ENCODE assay signal across 16 cellular contexts in the genomic region with DNA sequence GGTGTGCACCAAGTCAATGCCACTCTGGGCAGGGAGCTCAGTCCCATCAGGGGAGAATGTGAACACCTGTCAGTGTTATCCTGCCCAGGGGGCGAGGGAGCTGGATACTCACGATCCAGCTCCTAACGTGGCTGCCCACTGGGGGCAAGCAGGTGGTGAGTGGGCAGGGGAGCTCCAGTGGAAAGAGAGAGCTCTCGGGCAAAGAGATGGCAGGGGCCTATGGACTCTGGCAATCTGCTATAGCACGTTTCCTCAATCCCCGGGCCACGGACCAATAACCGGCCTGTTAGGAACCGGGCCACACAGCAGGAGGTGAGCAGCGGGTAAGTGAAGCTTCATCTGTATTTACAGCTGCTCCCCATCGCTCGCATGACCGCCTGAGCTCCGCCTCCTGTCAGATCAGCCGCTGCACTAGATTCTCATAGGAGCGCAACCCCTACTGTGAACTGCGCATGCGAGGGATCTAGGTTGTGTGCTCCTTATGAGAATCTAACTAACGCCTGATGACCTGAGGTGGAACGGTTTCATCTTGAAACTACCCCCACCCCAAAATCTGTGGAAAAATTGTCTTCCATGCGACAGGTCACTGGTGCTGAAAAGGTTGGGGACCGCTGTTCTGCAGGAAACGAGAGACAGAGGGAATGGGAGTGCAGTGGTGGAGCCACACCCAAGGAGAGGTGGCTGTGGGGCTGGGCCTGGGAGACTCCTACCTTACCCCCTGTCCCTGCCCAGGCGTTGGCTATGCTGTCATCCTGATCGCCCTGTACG. TPM values are rescaled to one million over a fixed set of nuclear protein-coding genes. Genes with fewer than 3 reads are reported as not detected.
DNase-seq lines count a peak whose midpoint lies in the region; ATAC-seq lines count a peak whose summit lies in the region.
"Had no signal": no experiment of that assay in that cellular context is flagged by ENCODE, and none has a peak within 500 bp of the region (broad histone marks: within the 10 kb centered on the region; RNA-seq: fewer than 3 reads in every experiment).

No MANE protein-coding gene starts in this region.

- H3K4me1 Mint-ChIP-seq in stimulated activated effector memory CD8-positive, alpha-beta T cell treated with anti-CD3 and anti-CD28 coated beads, Interleukin-12 subunit alpha, Interleukin-12 subunit beta, amount 100 ng/mL, for 72 hours = no peaks in the 10 kb centered on the region
- no peaks in the 10 kb centered on the region for H3K4me1 Mint-ChIP-seq in activated T-cell treated with anti-CD3 and anti-CD28 coated beads, Interleukin-2, amount 50 U/mL, for 72 hours (ENCODE audit: low read depth)

- no peaks in the 10 kb centered on the region for H3K36me3 Mint-ChIP-seq in stimulated activated effector memory CD8-positive, alpha-beta T cell treated with anti-CD3 and anti-CD28 coated beads, Interleukin-12 subunit alpha, Interleukin-12 subunit beta, amount 100 ng/mL, for 72 hours
- no peaks in the 10 kb centered on the region for H3K36me3 Mint-ChIP-seq in activated T-cell treated with anti-CD3 and anti-CD28 coated beads, Interleukin-2, amount 50 U/mL, for 72 hours (ENCODE audit: insufficient read depth in 2 of 2)

- no peaks in the 10 kb centered on the region for H3K9me3 Mint-ChIP-seq in stimulated activated effector memory CD8-positive, alpha-beta T cell treated with anti-CD3 and anti-CD28 coated beads, Interleukin-12 subunit alpha, Interleukin-12 subunit beta, amount 100 ng/mL, for 72 hours
- H3K9me3 Mint-ChIP-seq in activated T-cell treated with anti-CD3 and anti-CD28 coated beads, Interleukin-2, amount 50 U/mL, for 72 hours = no peaks in the 10 kb centered on the region
- H3K9me3 Mint-ChIP-seq: CD4-positive, alpha-beta T cell; H9 had no signal

- ATAC-seq in stimulated activated effector memory CD8-positive, alpha-beta T cell treated with anti-CD3 and anti-CD28 coated beads, Interleukin-12 subunit alpha, Interleukin-12 subunit beta, amount 100 ng/mL, for 72 hours = peak; percentile 29
- no peak for ATAC-seq in activated T-cell treated with anti-CD3 and anti-CD28 coated beads, Interleukin-2, amount 50 U/mL, for 72 hours (replicated peaks in 1 of 2)
- ATAC-seq: A549 had no signal

- H3K27me3 Mint-ChIP-seq in activated T-cell treated with anti-CD3 and anti-CD28 coated beads, Interleukin-2, amount 50 U/mL, for 72 hours (ENCODE audit: low read depth) = no peaks in the 10 kb centered on the region

- DNase-seq in DMS53 (lab: John Stamatoyannopoulos, UW) = peak; percentile 13
- no peak for DNase-seq in DMS53 treated with DMSO at 0.1 percent for 48 hours (lab: John Stamatoyannopoulos, UW; ENCODE audit: unreplicated experiment)
- DNase-seq in NCI-H82 (lab: John Stamatoyannopoulos, UW) = peak; percentile 2
- no peak for DNase-seq in NCI-H82 treated with DMSO at 0.1 percent for 48 hours (lab: John Stamatoyannopoulos, UW; ENCODE audit: unreplicated experiment)
- DNase-seq in mesenteric fat pad (ENCODE audit: low spot score) = peak; percentile 68
- DNase-seq in stimulated activated effector memory CD8-positive, alpha-beta T cell treated with anti-CD3 and anti-CD28 coated beads, Interleukin-12 subunit alpha, Interleukin-12 subunit beta, amount 100 ng/mL, for 72 hours (ENCODE audit: low spot score in 2 of 2) = no peak
- no peak for DNase-seq in NCI-H2196 (lab: John Stamatoyannopoulos, UW; ENCODE audit: unreplicated experiment)
- no peak for DNase-seq in activated T-cell treated with anti-CD3 and anti-CD28 coated beads, Interleukin-2, amount 50 U/mL, for 72 hours
- DNase-seq: AML-193; Caco-2; CD4-positive, alpha-beta T cell; DMS79 treated with DMSO at 0.1 percent for 48 hours; GF-D8; H9 had no signal

- no peak overlapping the region for H3K4me3 Mint-ChIP-seq in stimulated activated effector memory CD8-positive, alpha-beta T cell treated with anti-CD3 and anti-CD28 coated beads, Interleukin-12 subunit alpha, Interleukin-12 subunit beta, amount 100 ng/mL, for 72 hours
- H3K4me3 Mint-ChIP-seq in activated T-cell treated with anti-CD3 and anti-CD28 coated beads, Interleukin-2, amount 50 U/mL, for 72 hours = no peak overlapping the region
- H3K4me3 Mint-ChIP-seq: CD4-positive, alpha-beta T cell; H9 had no signal

- H3K27ac Mint-ChIP-seq in stimulated activated effector memory CD8-positive, alpha-beta T cell treated with anti-CD3 and anti-CD28 coated beads, Interleukin-12 subunit alpha, Interleukin-12 subunit beta, amount 100 ng/mL, for 72 hours = no peak overlapping the region
- H3K27ac Mint-ChIP-seq in activated T-cell treated with anti-CD3 and anti-CD28 coated beads, Interleukin-2, amount 50 U/mL, for 72 hours = no peak overlapping the region
- H3K27ac Mint-ChIP-seq: CD4-positive, alpha-beta T cell had no signal

RNA-seq across cellular contexts. Expression of gene SLC6A2, which starts 15.6 kb away (rescaled TPM):
- total RNA-seq in mesenteric fat pad = 0.64 TPM
- not detected for total RNA-seq in activated T-cell treated with anti-CD3 and anti-CD28 coated beads, Interleukin-2, amount 50 U/mL, for 72 hours
- total RNA-seq: Caco-2; CD4-positive, alpha-beta T cell; H1 had no signal

Comparison
In these comparisons a context has a peak if more than half of its experiments do, and no peak if none do; other contexts are left out.
1. DNase-seq: peak in DMS53 (single experiment), NCI-H82 (single experiment) and mesenteric fat pad (single experiment); none in DMS53 treated with DMSO at 0.1 percent for 48 hours (single experiment), NCI-H82 treated with DMSO at 0.1 percent for 48 hours (single experiment), stimulated activated effector memory CD8-positive, alpha-beta T cell treated with anti-CD3 and anti-CD28 coated beads, Interleukin-12 subunit alpha, Interleukin-12 subunit beta, amount 100 ng/mL, for 72 hours (0 of 2), NCI-H2196 (single experiment) and activated T-cell treated with anti-CD3 and anti-CD28 coated beads, Interleukin-2, amount 50 U/mL, for 72 hours (0 of 2).